In genomic region chr20:64069209-64069613, GRCh38 we compare ENCODE assay signal across 1 cellular context.
A peak's percentile ranks its signal among the peaks of the same experiment; 100 is the strongest.
TF ChIP-seq lines count a peak whose summit lies in the region.

No MANE protein-coding gene starts in this region.

TF ChIP-seq in HepG2, 621 proteins besides CTCF, POLR2A, EP300 and RAD21 (continued from another document and continues in another):
- TF ChIP-seq THAP7 (CRISPR knock-in tag; IDR thresholded peaks at IDR 0.05) = no peak
- TF ChIP-seq CSRNP1 (CRISPR knock-in tag; IDR thresholded peaks at IDR 0.05) = no peak
- TF ChIP-seq SRSF1 (optimal IDR thresholded peaks at IDR 0.05; ENCODE audit: low read depth, low read length) = no peak
- TF ChIP-seq BRD4 (CRISPR knock-in tag; IDR thresholded peaks at IDR 0.05) = no peak; the same call in 1 of the 2 replicates
- TF ChIP-seq ZBTB39 (CRISPR knock-in tag; IDR thresholded peaks at IDR 0.05) = no peak
- TF ChIP-seq PLRG1 (conservative IDR thresholded peaks at IDR 0.05) = no peak
- peak; percentile 17 for TF ChIP-seq UBTF (CRISPR knock-in tag; IDR thresholded peaks at IDR 0.05)
- TF ChIP-seq NFYC (CRISPR knock-in tag; IDR thresholded peaks at IDR 0.05) = no peak
- TF ChIP-seq MLXIP (CRISPR knock-in tag; IDR thresholded peaks at IDR 0.05; ENCODE audit: borderline replicate concordance) = no peak
- TF ChIP-seq CCAR2 (optimal IDR thresholded peaks at IDR 0.05; ENCODE audit: low read depth, low read length) = no peak
- TF ChIP-seq ZNF550 (CRISPR knock-in tag; IDR thresholded peaks at IDR 0.05; ENCODE audit: borderline replicate concordance) = no peak
- no peak for TF ChIP-seq PHF5A (CRISPR knock-in tag; IDR thresholded peaks at IDR 0.05; ENCODE audit: low read depth, unreplicated experiment)
- no peak for TF ChIP-seq ZNF512 (CRISPR knock-in tag; IDR thresholded peaks at IDR 0.05)
- peak; percentile 19 for TF ChIP-seq ZNF407 (CRISPR knock-in tag; IDR thresholded peaks at IDR 0.05; ENCODE audit: not compliant biosample characterization)
- no peak for TF ChIP-seq ZFY (CRISPR knock-in tag; IDR thresholded peaks at IDR 0.05)
- no peak for TF ChIP-seq KIAA2018 (CRISPR knock-in tag; IDR thresholded peaks at IDR 0.05; ENCODE audit: borderline replicate concordance)
- TF ChIP-seq PHF20 (CRISPR knock-in tag; IDR thresholded peaks at IDR 0.05) = no peak
